In the genomic region with DNA sequence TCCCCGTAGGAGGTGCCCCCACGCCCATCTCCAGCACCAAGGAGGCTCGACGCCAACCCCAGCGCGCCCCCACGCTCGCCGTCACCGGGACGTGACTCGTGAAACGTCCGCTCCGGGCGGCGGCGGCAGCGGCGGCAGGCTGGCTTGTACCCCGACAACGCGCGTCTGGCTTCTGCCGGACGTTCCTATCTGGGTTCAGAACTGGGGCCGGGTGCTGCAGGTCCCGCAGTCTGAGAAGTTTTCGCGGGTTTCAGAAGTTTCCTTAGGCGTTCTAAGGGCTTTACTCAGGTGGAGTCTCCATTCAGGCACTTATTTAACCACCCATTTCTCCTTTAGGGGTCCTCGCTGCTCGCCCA, we compare ENCODE assay signal across 8 cellular contexts. TPM values are rescaled to one million over a fixed set of nuclear protein-coding genes. Genes with fewer than 3 reads are reported as not detected.
A peak's percentile ranks its signal among the peaks of the same experiment; 100 is the strongest.
DNase-seq lines count a peak whose midpoint lies in the region; ATAC-seq lines count a peak whose summit lies in the region.

No MANE protein-coding gene starts in this region.

- DNase-seq in NCI-H2029 (lab: John Stamatoyannopoulos, UW) (peak; percentile 19), NCI-H2029 treated with DMSO at 0.1 percent for 48 hours (lab: John Stamatoyannopoulos, UW) (no peak), NCI-H1436 (lab: John Stamatoyannopoulos, UW) (peak; percentile 81), mucosa of gallbladder (ENCODE audit: low spot score) (peak; percentile 86)
- peak; percentile 75 to 78 for DNase-seq in activated CD4-positive, alpha-beta T cell treated with anti-CD3 and anti-CD28 coated beads, Interleukin-2, amount 50 U/mL, for 4 hours
- DNase-seq in effector CD8-positive, alpha-beta T cell (lab: John Stamatoyannopoulos, UW), result peak; percentile 71
- DNase-seq in stimulated activated CD8-positive, alpha-beta memory T cell treated with anti-CD3 and anti-CD28 coated beads, Interleukin-4, amount 100 ng/mL, for 4 hours (ENCODE audit: low read depth in 2 of 2, low spot score in 1 of 2), result peak; percentile 65 to 70

- ATAC-seq in HG02588 (IDR thresholded peaks at IDR 0.05; ENCODE audit: unreplicated experiment), result peak; percentile 38

RNA-seq across cellular contexts. Expression of a gene that starts 0.7 kb away (rescaled TPM):
- total RNA-seq in mucosa of gallbladder, result 123 TPM

RNA-seq across cellular contexts. Expression of a gene that starts 42.5 kb away (rescaled TPM):
- total RNA-seq in mucosa of gallbladder, result 19.6 TPM
